In genomic region chr13:96052655-96053002, GRCh38 we compare ENCODE assay signal across 8 cellular contexts. TPM values are rescaled to one million over a fixed set of nuclear protein-coding genes. Genes with fewer than 3 reads are reported as not detected.
DNase-seq lines count a peak whose midpoint lies in the region; ATAC-seq, FAIRE-seq and TF ChIP-seq lines count a peak whose summit lies in the region.

No MANE protein-coding gene starts in this region.

- no peaks in the 10 kb centered on the region for H3F3A ChIP-seq in GM23338 (replicated peaks; ENCODE audit: low read depth)

- no peak for TF ChIP-seq POLR2A in GM12891 (IDR thresholded peaks at IDR 0.05; ENCODE audit: low read depth, low read length)
- no peak for TF ChIP-seq POLR2A in IMR-90 (IDR thresholded peaks at IDR 0.05; ENCODE audit: low read depth, low read length)

- H3K27ac Mint-ChIP-seq in GM23338, result peak overlapping the region; percentile 82; the same call in 1 of the 2 replicates

- peak overlapping the region; percentile 86 to 96; a peak in 3 of 4 replicates for H4K8ac ChIP-seq in IMR-90 (ENCODE audit: low read depth in 2 of 2, low read length in 2 of 2)

- H3K14ac ChIP-seq in IMR-90 (replicated peaks; ENCODE audit: low read depth, low read length), result peak overlapping the region; percentile 82

- H3K79me2 ChIP-seq in GM23338 (replicated peaks; ENCODE audit: insufficient read depth), result peaks cover 55% of the 10 kb centered on the region

- H3K9ac ChIP-seq in IMR-90 (ENCODE audit: low read depth, low read length), result peak overlapping the region; percentile 82

- H2AK5ac ChIP-seq in IMR-90 (ENCODE audit: low read depth, low read length), result 0 out of 2 replicates have a peak overlapping the region, but pooled peaks have one; percentile 15

- dilution Hi-C loops in IMR-90 (cut with HindIII; ENCODE audit: low sequenced_read_pairs, unreplicated experiment), result no loop called here

- H3K79me1 ChIP-seq in IMR-90 (ENCODE audit: low read depth in 1 of 2, low read length in 2 of 2), result peaks cover 0 to 16% of the 10 kb centered on the region in 2 experiments; a peak in 2 of 4 replicates

- H2BK120ac ChIP-seq in IMR-90 (ENCODE audit: low read depth, low read length), result no peak overlapping the region; the same call in 1 of the 2 replicates

- ATAC-seq in GM23338 (peak; percentile 37), IMR-90 (ENCODE audit: low read depth) (peak; percentile 36)

- H2AFZ ChIP-seq in GM23338 (peak overlapping the region; percentile 96; the same call in 1 of the 2 replicates), IMR-90 (replicated peaks; ENCODE audit: low read length, poor library complexity) (peak overlapping the region; percentile 99)

- H3K18ac ChIP-seq in IMR-90 (ENCODE audit: low read depth, low read length), result no peak overlapping the region

- WGBS in IMR-90 (ENCODE audit: extremely low coverage in 2 of 2, insufficient read length in 1 of 2), 2 experiments, result 0% methylated on average over 7 of the region's 12 CpGs; no CpG with 5 or more reads in 1 of the 2 experiments

- H2AK9ac ChIP-seq in IMR-90 (replicated peaks; ENCODE audit: low read depth, low read length, poor library complexity), result peak overlapping the region; percentile 89

- H4K5ac ChIP-seq in IMR-90 (ENCODE audit: low read depth, low read length), result peak overlapping the region; percentile 34; the same call in 1 of the 2 replicates

- H3K36me3 Mint-ChIP-seq in GM23338 (ENCODE audit: low read depth), result peaks cover 28% of the 10 kb centered on the region

- no peak overlapping the region for H3K27ac ChIP-seq in GM23338 (ENCODE audit: low read depth)
- peak overlapping the region; percentile 79; the same call in 1 of the 2 replicates for H3K27ac ChIP-seq in IMR-90 (ENCODE audit: insufficient read depth, low read length)
- peak overlapping the region; percentile 36 for H3K27ac ChIP-seq in muscle layer of duodenum (ENCODE audit: low read length)

- H3K9me3 ChIP-seq in IMR-90 (ENCODE audit: control insufficient read depth, insufficient read depth, low read length) (no peaks in the 10 kb centered on the region), muscle layer of duodenum (ENCODE audit: control insufficient read depth in 1 of 2, low read length in 2 of 2) (no peaks in the 10 kb centered on the region)

- peak overlapping the region; percentile 31 for H2BK5ac ChIP-seq in IMR-90 (ENCODE audit: low read depth, low read length, poor library complexity, severe bottlenecking)

- peak overlapping the region; percentile 98 for H3K4me3 Mint-ChIP-seq in GM23338

- H3K4me1 Mint-ChIP-seq in GM23338, result peaks cover 8% of the 10 kb centered on the region; the same call in 1 of the 3 replicates

- H4K91ac ChIP-seq in IMR-90 (ENCODE audit: insufficient read depth, low read depth, low read length), result no peak overlapping the region

- H3K36me3 ChIP-seq in GM23338 (ENCODE audit: insufficient read depth), result no peaks in the 10 kb centered on the region
- no peaks in the 10 kb centered on the region for H3K36me3 ChIP-seq in IMR-90 (ENCODE audit: control insufficient read depth, insufficient read depth, low read length)
- H3K36me3 ChIP-seq in muscle layer of duodenum (ENCODE audit: control insufficient read depth in 1 of 2, insufficient read depth in 2 of 2, low read length in 2 of 2), result no peaks in the 10 kb centered on the region

- H3K56ac ChIP-seq in IMR-90 (ENCODE audit: extremely low read depth, insufficient read depth, low read length), result peak overlapping the region; percentile 70; the same call in 1 of the 2 replicates

- peak; percentile 60 for FAIRE-seq in GM12891 (lab: Jason Lieb, UNC)

- DNase-seq in GM12891 (ENCODE audit: insufficient read length, low spot score), result peak; percentile 22
- peak; percentile 44 for DNase-seq in GM23338 (ENCODE audit: low spot score)
- DNase-seq in IMR-90, result peak; percentile 83
- peak; percentile 47 for DNase-seq in SK-MEL-5 (ENCODE audit: low read depth, low spot score)
- DNase-seq in epithelial cell of esophagus (ENCODE audit: low read depth), result peak; percentile 71
- DNase-seq in activated effector memory CD4-positive, alpha-beta T cell treated with Interleukin-2 at 50 U/mL for 16 hours, result no peak
- no peak for DNase-seq in germinal center (ENCODE audit: low spot score)

- POLR2A ChIA-PET in IMR-90 (lab: Charles Lee; ENCODE audit: unreplicated experiment), result no interaction called here

- no peak for TF ChIP-seq RAD21 in IMR-90 (IDR thresholded peaks at IDR 0.05; ENCODE audit: low read length)

- peak overlapping the region; percentile 92 for H3K23ac ChIP-seq in IMR-90 (ENCODE audit: low read depth, low read length)

- TF ChIP-seq CTCF in GM23338 (conservative IDR thresholded peaks at IDR 0.05; ENCODE audit: low read depth in 2 of 2) (no peak), IMR-90 (conservative IDR thresholded peaks at IDR 0.05; ENCODE audit: low read depth, low read length) (no peak), epithelial cell of esophagus (IDR thresholded peaks at IDR 0.05; ENCODE audit: insufficient read depth, low read depth, low read length, missing control alignments) (no peak)

- peaks cover 20% of the 10 kb centered on the region for H3K9me3 Mint-ChIP-seq in GM23338

- BruUV-seq in IMR-90 (replicated peaks; lab: Mats Ljungman, UMichigan), result no TSS peak

- H3K4me1 ChIP-seq in GM23338 (ENCODE audit: insufficient read depth), result no peaks in the 10 kb centered on the region
- H3K4me1 ChIP-seq in IMR-90 (ENCODE audit: control insufficient read depth, insufficient read depth, low read length), result no peaks in the 10 kb centered on the region
- H3K4me1 ChIP-seq in muscle layer of duodenum (ENCODE audit: control insufficient read depth in 1 of 2, insufficient read depth in 2 of 2, low read length in 2 of 2), result peaks cover 0 to 7% of the 10 kb centered on the region in 2 donors

- H2BK15ac ChIP-seq in IMR-90 (ENCODE audit: low read depth, low read length), result no peak overlapping the region

- intact Hi-C loops in IMR-90 (cut with micrococcal nuclease), result no loop called here

- H3K27me3 Mint-ChIP-seq in GM23338 (ENCODE audit: insufficient read depth, low read depth, poor library complexity), result peaks cover 8% of the 10 kb centered on the region

- H4K20me1 ChIP-seq in GM23338 (replicated peaks; ENCODE audit: insufficient read depth) (peaks cover 25% of the 10 kb centered on the region; the same call in 1 of the 2 replicates), IMR-90 (ENCODE audit: insufficient read depth, low read length) (peaks cover 9% of the 10 kb centered on the region; the same call in 1 of the 2 replicates)

- no peaks in the 10 kb centered on the region for H3K9me1 ChIP-seq in IMR-90 (ENCODE audit: insufficient read depth, low read length)

- H3K4me3 ChIP-seq in GM23338, result peak overlapping the region; percentile 73
- H3K4me3 ChIP-seq in IMR-90 (ENCODE audit: insufficient read depth, low read depth, low read length), result peak overlapping the region; percentile 95
- H3K4me3 ChIP-seq in epithelial cell of esophagus (ENCODE audit: low read length), result peak overlapping the region; percentile 77
- H3K4me3 ChIP-seq in muscle layer of duodenum (ENCODE audit: low read depth in 1 of 2, low read length in 2 of 2), result peak overlapping the region; percentile 84 to 87

- H3K9me2 ChIP-seq in GM23338 (ENCODE audit: insufficient read depth), result no peaks in the 10 kb centered on the region; the same call in 1 of the 2 replicates

- in situ Hi-C loops in IMR-90 (cut with MboI; ENCODE audit: low sequenced_read_pairs), result no loop called here
- in situ Hi-C loops in SK-MEL-5 (cut with HindIII; ENCODE audit: low pct_unique_long_range_greater_than_20kb, low sequenced_read_pairs), result no loop called here

- H3K4me2 ChIP-seq in GM23338 (peak overlapping the region; percentile 76), IMR-90 (ENCODE audit: low read depth, low read length) (peak overlapping the region; percentile 82)

- peak overlapping the region; percentile 93 for H3K4ac ChIP-seq in IMR-90 (ENCODE audit: low read depth, low read length)

- H3K27me3 ChIP-seq in GM23338 (ENCODE audit: insufficient read depth) (no peaks in the 10 kb centered on the region), IMR-90 (ENCODE audit: control insufficient read depth, insufficient read depth, low read length) (no peaks in the 10 kb centered on the region; the same call in 1 of the 2 replicates), muscle layer of duodenum (ENCODE audit: low read depth, low read length) (no peaks in the 10 kb centered on the region)

- no peak overlapping the region for H2BK20ac ChIP-seq in IMR-90 (ENCODE audit: low read depth, low read length)

- CTCF ChIA-PET in IMR-90 (lab: Yijun Ruan, JAX), result no interaction called here

TF ChIP-seq in GM12891, 5 proteins besides CTCF, POLR2A, EP300 and RAD21 (continues in another document):
- TF ChIP-seq PAX5 (IDR thresholded peaks at IDR 0.05; ENCODE audit: insufficient read depth, low read length, severe bottlenecking) (no peak), POU2F2 (IDR thresholded peaks at IDR 0.05; ENCODE audit: low read depth, low read length) (no peak)

TF ChIP-seq in GM23338, 12 proteins besides CTCF, POLR2A, EP300 and RAD21 (continues in another document):
- TF ChIP-seq ZNF331 (CRISPR knock-in tag; IDR thresholded peaks at IDR 0.05; ENCODE audit: low read depth) (no peak), CREB1 (CRISPR knock-in tag; IDR thresholded peaks at IDR 0.05; ENCODE audit: low read depth) (peak; percentile 74)

RNA-seq across cellular contexts. Expression of gene UGGT2, which starts 0.6 kb away (rescaled TPM):
- polyA plus RNA-seq in GM12891 (2012; ENCODE audit: low read depth, missing spikeins), result 5.1 TPM
- total RNA-seq in GM23338 (2014; rRNA removed; shearing (Covaris generic)), result 39.8 and 60.5 TPM in 2 replicates
- 40.2 and 44.0 TPM in 2 replicates for polyA plus RNA-seq in GM23338 (2016; fragmentation: Nextera tagmentation; extraction: Ambion mirVana)
- 40.1 and 63.9 TPM in 2 replicates for total RNA-seq in IMR-90 (2012; rRNA removed)
- polyA plus RNA-seq in IMR-90 (2012; rRNA removed), result 19.6 and 21.4 TPM in 2 replicates
- 4.9 and 6.3 TPM in 2 replicates for polyA plus RNA-seq in IMR-90 (2012; cell fraction: cytosol; rRNA removed)
- polyA plus RNA-seq in IMR-90 (2012; cell fraction: nucleus; rRNA removed; ENCODE audit: low replicate concordance), result 7.7 and 25.1 TPM in 2 replicates
- 49.5 and 51.2 TPM in 2 replicates for total RNA-seq in SK-MEL-5 (2014; rRNA removed; shearing (Covaris generic))
- polyA plus RNA-seq in SK-MEL-5 (2015; cell fraction: cytosol; rRNA removed), result 26.6 and 40.6 TPM in 2 replicates
- polyA plus RNA-seq in SK-MEL-5 (2015; cell fraction: nucleus; rRNA removed), result 118 and 125 TPM in 2 replicates

RNA-seq across cellular contexts. Expression of gene HS6ST3, which starts 37.3 kb away (rescaled TPM):
- polyA plus RNA-seq in GM12891 (2012; ENCODE audit: low read depth, missing spikeins), result not detected
- 0.80 and 1.2 TPM in 2 replicates for total RNA-seq in GM23338 (2014; rRNA removed; shearing (Covaris generic))
- 0.40 and 0.52 TPM in 2 replicates for polyA plus RNA-seq in GM23338 (2016; fragmentation: Nextera tagmentation; extraction: Ambion mirVana)
- total RNA-seq in IMR-90 (2012; rRNA removed), result not detected in 2 replicates
- polyA plus RNA-seq in IMR-90 (2012; rRNA removed), result not detected in 2 replicates
- not detected in 2 replicates for polyA plus RNA-seq in IMR-90 (2012; cell fraction: cytosol; rRNA removed)
- not detected in 2 replicates for polyA plus RNA-seq in IMR-90 (2012; cell fraction: nucleus; rRNA removed; ENCODE audit: low replicate concordance)
- total RNA-seq in SK-MEL-5 (2014; rRNA removed; shearing (Covaris generic)), result 0.03 TPM in 1 of 2 replicates, not detected in the other
- polyA plus RNA-seq in SK-MEL-5 (2015; cell fraction: cytosol; rRNA removed), result 0.01 TPM in 1 of 2 replicates, not detected in the other
- not detected in 2 replicates for polyA plus RNA-seq in SK-MEL-5 (2015; cell fraction: nucleus; rRNA removed)

Comparison
In these comparisons a context has a peak if more than half of its experiments do, and no peak if none do; other contexts are left out.
1. DNase-seq: peak in GM12891 (single experiment), GM23338 (single experiment), IMR-90 (single experiment), SK-MEL-5 (single experiment) and epithelial cell of esophagus (single experiment); none in activated effector memory CD4-positive, alpha-beta T cell treated with Interleukin-2 at 50 U/mL for 16 hours (single experiment) and germinal center (single experiment).
2. Peak in every context shown above with its lines, with median percentiles within 50 percentile points of each other: H3K4me3 ChIP-seq.